In the genomic region with DNA sequence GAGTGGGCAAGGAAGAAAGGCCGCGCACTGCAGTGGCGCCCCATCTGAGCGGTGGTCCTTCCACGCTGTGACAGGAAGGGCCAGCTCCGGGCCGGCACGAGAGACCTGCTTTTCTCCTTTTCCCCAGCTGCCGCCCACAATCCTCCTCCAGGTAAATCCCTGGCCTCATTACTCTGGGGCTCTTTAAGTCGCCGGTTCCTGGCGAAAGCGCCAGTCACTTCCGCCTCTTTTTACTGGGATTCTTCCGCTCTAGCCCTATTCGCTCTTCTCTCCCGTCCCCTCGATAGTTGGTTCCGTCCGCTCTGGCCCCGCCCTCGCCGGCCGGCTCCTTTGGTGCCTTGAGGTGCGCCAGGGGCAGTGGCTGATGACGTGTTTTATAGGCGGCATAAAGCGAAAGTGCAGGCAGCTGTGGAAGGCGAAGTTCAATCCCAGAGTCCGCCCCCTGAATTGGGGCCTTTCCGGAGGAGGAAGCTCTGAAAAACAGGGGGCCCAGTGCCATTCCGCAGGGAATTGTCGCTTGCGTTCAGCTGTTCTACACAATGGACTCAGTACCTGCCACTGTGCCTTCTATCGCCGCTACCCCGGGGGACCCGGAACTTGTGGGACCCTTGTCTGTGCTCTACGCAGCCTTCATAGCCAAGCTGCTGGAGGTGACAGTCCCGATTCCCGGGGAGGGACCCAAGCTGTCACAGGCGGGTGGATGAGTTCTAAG, we compare ENCODE assay signal across 1 cellular context.
TF ChIP-seq lines count a peak whose summit lies in the region.

No MANE protein-coding gene starts in this region.

TF ChIP-seq in IMR-90, 13 proteins besides CTCF, POLR2A, EP300 and RAD21 (continued from another document):
- TF ChIP-seq BHLHE40 (IDR thresholded peaks at IDR 0.05; ENCODE audit: low read depth, low read length), result peak; percentile 94
- TF ChIP-seq MXI1 (IDR thresholded peaks at IDR 0.05; ENCODE audit: borderline replicate concordance, low read depth, low read length), result peak; percentile 49; the same call in 1 of the 2 replicates
- peak; percentile 56; the same call in 1 of the 2 replicates for TF ChIP-seq NFE2L2 (IDR thresholded peaks at IDR 0.05; ENCODE audit: low read depth, low read length)
